In the genomic region with DNA sequence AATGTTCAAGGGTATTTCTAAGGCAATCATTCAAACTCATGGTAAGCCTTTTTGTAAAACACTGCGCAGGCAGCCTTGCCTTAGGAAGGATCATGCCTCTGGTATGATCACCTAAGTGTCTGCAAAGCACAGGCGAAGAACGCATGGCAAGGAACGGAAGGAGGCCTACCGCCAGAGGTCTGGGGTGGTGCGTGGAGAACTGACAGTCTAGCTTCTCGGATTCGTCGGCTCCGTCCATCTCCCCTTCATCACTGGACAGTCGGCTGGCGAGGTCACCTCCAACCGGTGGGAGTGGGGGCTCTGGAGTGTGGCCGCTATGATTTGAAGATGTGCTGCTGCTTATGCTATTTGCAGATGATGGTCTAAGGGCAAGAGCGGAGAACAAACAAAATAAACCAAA, we compare ENCODE assay signal across 17 cellular contexts. TPM values are rescaled to one million over a fixed set of nuclear protein-coding genes. Genes with fewer than 3 reads are reported as not detected.
A peak's percentile ranks its signal among the peaks of the same experiment; 100 is the strongest.
DNase-seq lines count a peak whose midpoint lies in the region; ATAC-seq and TF ChIP-seq lines count a peak whose summit lies in the region.
"Had no signal": no experiment of that assay in that cellular context is flagged by ENCODE, and none has a peak within 500 bp of the region (broad histone marks: within the 10 kb centered on the region; RNA-seq: fewer than 3 reads in every experiment).

No MANE protein-coding gene starts in this region.

- H3K4me1 Mint-ChIP-seq in activated naive CD4-positive, alpha-beta T cell treated with anti-CD3 and anti-CD28 coated beads for 36 hours (ENCODE audit: low read depth): no peaks in the 10 kb centered on the region
- H3K4me1 Mint-ChIP-seq in neural crest cell: no peaks in the 10 kb centered on the region
- H3K4me1 Mint-ChIP-seq: CD14-positive monocyte; CD4-positive, alpha-beta memory T cell; H9 had no signal

- H3K4me1 ChIP-seq in sigmoid colon: peaks cover 0 to 26% (median 21%) of the 10 kb centered on the region in 4 donors
- H3K4me1 ChIP-seq: BLaER1 had no signal

- no peak overlapping the region for H3K4me3 Mint-ChIP-seq in activated naive CD4-positive, alpha-beta T cell treated with anti-CD3 and anti-CD28 coated beads for 36 hours
- H3K4me3 Mint-ChIP-seq in neural crest cell: no peak overlapping the region
- H3K4me3 Mint-ChIP-seq: CD14-positive monocyte; CD4-positive, alpha-beta memory T cell; H9 had no signal

- no peak for ATAC-seq in activated naive CD4-positive, alpha-beta T cell treated with anti-CD3 and anti-CD28 coated beads, Interleukin-2, amount 50 U/mL, for 72 hours
- ATAC-seq in Right ventricle myocardium superior (ENCODE audit: poor library complexity): no peak

- intact Hi-C loops in activated naive CD4-positive, alpha-beta T cell treated with anti-CD3 and anti-CD28 coated beads for 36 hours (cut with micrococcal nuclease): no loop called here
- intact Hi-C loops in sigmoid colon (cut with DNase I) (no loop called here), Right ventricle myocardium superior (cut with DNase I) (no loop called here)

- CTCF ChIA-PET in activated naive CD4-positive, alpha-beta T cell treated with anti-CD3 and anti-CD28 coated beads for 36 hours (lab: Charles Lee): no interaction called here

- no peaks in the 10 kb centered on the region for H3K27me3 Mint-ChIP-seq in activated naive CD4-positive, alpha-beta T cell treated with anti-CD3 and anti-CD28 coated beads for 36 hours (ENCODE audit: low read depth)
- no peaks in the 10 kb centered on the region for H3K27me3 Mint-ChIP-seq in neural crest cell (ENCODE audit: low read depth)
- H3K27me3 Mint-ChIP-seq: CD4-positive, alpha-beta memory T cell had no signal

- no peaks in the 10 kb centered on the region for H3K9me3 ChIP-seq in sigmoid colon

- H3K4me3 ChIP-seq in sigmoid colon: no peak overlapping the region
- H3K4me3 ChIP-seq: BLaER1 had no signal

- TF ChIP-seq EP300 in sigmoid colon (IDR thresholded peaks at IDR 0.05): no peak

- WGBS in sigmoid colon, 2 donors: 98% methylated on average over 15 of the region's 15 CpGs

- TF ChIP-seq CTCF in neural crest cell (conservative IDR thresholded peaks at IDR 0.05) (no peak), sigmoid colon (IDR thresholded peaks at IDR 0.05) (no peak)

- peaks cover 15 to 20% of the 10 kb centered on the region in 2 donors for H3K36me3 Mint-ChIP-seq in activated naive CD4-positive, alpha-beta T cell treated with anti-CD3 and anti-CD28 coated beads, Interleukin-2, amount 50 U/mL, for 72 hours
- peaks cover 16% of the 10 kb centered on the region for H3K36me3 Mint-ChIP-seq in activated naive CD4-positive, alpha-beta T cell treated with anti-CD3 and anti-CD28 coated beads for 36 hours (ENCODE audit: low read depth)
- H3K36me3 Mint-ChIP-seq in neural crest cell (ENCODE audit: low read depth): peaks cover 18% of the 10 kb centered on the region

- no peak for DNase-seq in activated naive CD4-positive, alpha-beta T cell treated with anti-CD3 and anti-CD28 coated beads, Interleukin-2, amount 50 U/mL, for 72 hours (ENCODE audit: low spot score in 2 of 2)
- no peak for DNase-seq in activated naive CD4-positive, alpha-beta T cell treated with anti-CD3 and anti-CD28 coated beads for 36 hours
- DNase-seq in neural crest cell (ENCODE audit: low read depth, low spot score): no peak
- peak; percentile 51 for DNase-seq in sigmoid colon
- no peak for DNase-seq in NCI-H526 (lab: John Stamatoyannopoulos, UW)
- no peak for DNase-seq in Right ventricle myocardium superior
- DNase-seq in NCI-H510A treated with DMSO at 0.1 percent for 48 hours (lab: John Stamatoyannopoulos, UW): no peak
- DNase-seq: 8988T; CD4-positive, alpha-beta memory T cell; DMS153; DMS79; GDM1; H9 had no signal

- peak overlapping the region; percentile 33 to 86 for H3K27ac Mint-ChIP-seq in activated naive CD4-positive, alpha-beta T cell treated with anti-CD3 and anti-CD28 coated beads, Interleukin-2, amount 50 U/mL, for 72 hours
- no peak overlapping the region for H3K27ac Mint-ChIP-seq in activated naive CD4-positive, alpha-beta T cell treated with anti-CD3 and anti-CD28 coated beads for 36 hours
- H3K27ac Mint-ChIP-seq in neural crest cell (ENCODE audit: unreplicated experiment): peak overlapping the region; percentile 88

- H3K36me3 ChIP-seq in sigmoid colon: peaks cover 0 to 27% (median 13%) of the 10 kb centered on the region in 4 donors

- H3K27ac ChIP-seq in sigmoid colon: no peak overlapping the region
- H3K27ac ChIP-seq: BLaER1 had no signal

- H3K9me3 Mint-ChIP-seq in activated naive CD4-positive, alpha-beta T cell treated with anti-CD3 and anti-CD28 coated beads, Interleukin-2, amount 50 U/mL, for 72 hours: peaks cover 0 to 11% of the 10 kb centered on the region in 2 donors
- peaks cover 8% of the 10 kb centered on the region for H3K9me3 Mint-ChIP-seq in activated naive CD4-positive, alpha-beta T cell treated with anti-CD3 and anti-CD28 coated beads for 36 hours
- peaks cover 3% of the 10 kb centered on the region for H3K9me3 Mint-ChIP-seq in neural crest cell

- H3K27me3 ChIP-seq in sigmoid colon: no peaks in the 10 kb centered on the region
- H3K27me3 ChIP-seq: BLaER1 had no signal

- no peak for TF ChIP-seq POLR2A in sigmoid colon (IDR thresholded peaks at IDR 0.05)

RNA-seq across cellular contexts. Expression of a gene that starts 42.6 kb away (rescaled TPM):
- total RNA-seq in activated naive CD4-positive, alpha-beta T cell treated with anti-CD3 and anti-CD28 coated beads, Interleukin-2, amount 50 U/mL, for 72 hours: not detected
- total RNA-seq in activated naive CD4-positive, alpha-beta T cell treated with anti-CD3 and anti-CD28 coated beads for 36 hours: not detected
- 0.27 and 0.70 TPM in 2 replicates for total RNA-seq in neural crest cell
- total RNA-seq in sigmoid colon: not detected
- under 1 TPM in 1 of 3 donors, not detected in 2; 0.13 TPM for polyA plus RNA-seq in sigmoid colon
- not detected for total RNA-seq in Right ventricle myocardium superior
- total RNA-seq: A673 had no signal
- polyA plus RNA-seq: AG04450; CD14-positive monocyte; CD4-positive, alpha-beta memory T cell had no signal
